Comparison of ENCODE assay signal across 25 cellular contexts in genomic region chrX:139875831-139876230, GRCh38. TPM values are rescaled to one million over a fixed set of nuclear protein-coding genes. Genes with fewer than 3 reads are reported as not detected.
A peak's percentile ranks its signal among the peaks of the same experiment; 100 is the strongest.
DNase-seq lines count a peak whose midpoint lies in the region; ATAC-seq and TF ChIP-seq lines count a peak whose summit lies in the region.
"Had no signal": no experiment of that assay in that cellular context is flagged by ENCODE, and none has a peak within 500 bp of the region (broad histone marks: within the 10 kb centered on the region; RNA-seq: fewer than 3 reads in every experiment).

No MANE protein-coding gene starts in this region.

- H3K27ac Mint-ChIP-seq in HFFc6, result peak overlapping the region; percentile 9; the same call in 1 of the 2 replicates

- no peak for ATAC-seq in HG02884 (IDR thresholded peaks at IDR 0.05; ENCODE audit: unreplicated experiment)
- ATAC-seq: A549, GM12878, HCT116, Right ventricle myocardium inferior had no signal

- peaks cover 45% of the 10 kb centered on the region for H3K4me1 Mint-ChIP-seq in HFFc6 (ENCODE audit: low read depth)

- DNase-seq in HFFc6, result no peak
- DNase-seq in choroid plexus epithelial cell (ENCODE audit: low read depth), result peak; percentile 49
- DNase-seq in iris pigment epithelial cell (ENCODE audit: low read depth), result peak; percentile 59
- DNase-seq in pulmonary artery endothelial cell (ENCODE audit: low read depth, low spot score), result peak; percentile 20
- DNase-seq in NCI-H1092 (lab: John Stamatoyannopoulos, UW), result no peak
- DNase-seq in T-helper 2 cell, result no peak
- DNase-seq: C1 segment of cervical spinal cord; CD4-positive, alpha-beta memory T cell; DMS 273 treated with DMSO at 0.1 percent for 48 hours; DMS79; EL; GDM1; IMR-90; KG1; MG63; NCI-H2029; NCI-H446 treated with DMSO at 0.1 percent for 48 hours; NCI-H526 treated with DMSO at 0.1 percent for 48 hours; PC-9 had no signal

- H3K27me3 Mint-ChIP-seq in HFFc6 (ENCODE audit: insufficient read depth), result no peaks in the 10 kb centered on the region; the same call in 1 of the 2 replicates
- H3K27me3 Mint-ChIP-seq: CD4-positive, alpha-beta memory T cell had no signal

- no peaks in the 10 kb centered on the region for H3K9me3 Mint-ChIP-seq in HFFc6
- H3K9me3 Mint-ChIP-seq: CD4-positive, alpha-beta memory T cell had no signal

- no peak overlapping the region for H3K4me3 Mint-ChIP-seq in HFFc6
- H3K4me3 Mint-ChIP-seq: CD4-positive, alpha-beta memory T cell had no signal

- peaks cover 7% of the 10 kb centered on the region; the same call in 1 of the 2 replicates for H3K36me3 Mint-ChIP-seq in HFFc6 (ENCODE audit: low read depth)

- TF ChIP-seq CTCF in HFFc6 (IDR thresholded peaks at IDR 0.05), result no peak
- no peak for TF ChIP-seq CTCF in choroid plexus epithelial cell (conservative IDR thresholded peaks at IDR 0.05; ENCODE audit: low read depth, low read length)

- no peak overlapping the region for H3K4me3 ChIP-seq in choroid plexus epithelial cell (ENCODE audit: low read depth, low read length)
- H3K4me3 ChIP-seq: A549, GM12878, MG63, PC-9, SJSA1 had no signal

RNA-seq across cellular contexts. Expression of gene ATP11C, which starts 57.0 kb away (rescaled TPM):
- total RNA-seq in HFFc6 (2021; fragmentation: NEBNext Ultra II Directional; extraction: Animal tissue kit (Norgen Biotek cat#: 25700)), result 10 to 100 TPM; 25.1 to 38.6 (median 35.7) TPM
- 72.7 TPM in 2 replicates for total RNA-seq in pulmonary artery endothelial cell

Comparison
In these comparisons a context has a peak if more than half of its experiments do, and no peak if none do; other contexts are left out.
1. DNase-seq: peak in choroid plexus epithelial cell (single experiment), iris pigment epithelial cell (single experiment) and pulmonary artery endothelial cell (single experiment); none in HFFc6 (single experiment), NCI-H1092 (single experiment) and T-helper 2 cell (0 of 5).